1 cellular context compared by ENCODE assay signal in genomic region chr22:22123118-22123959, GRCh38.
A peak's percentile ranks its signal among the peaks of the same experiment; 100 is the strongest.
TF ChIP-seq lines count a peak whose summit lies in the region.

No MANE protein-coding gene starts in this region.

TF ChIP-seq in K562, 482 proteins besides CTCF, POLR2A, EP300 and RAD21 (continued from another document):
- TF ChIP-seq SMAD3 (CRISPR knock-in tag; conservative IDR thresholded peaks at IDR 0.05) = no peak
- no peak for TF ChIP-seq HDAC8 (tag; IDR thresholded peaks at IDR 0.05)
- TF ChIP-seq MTA1 (IDR thresholded peaks at IDR 0.05; ENCODE audit: borderline replicate concordance) = peak; percentile 2; the same call in 1 of the 2 replicates
- TF ChIP-seq ADNP (tag; IDR thresholded peaks at IDR 0.05) = no peak
- TF ChIP-seq ATF2 (CRISPR knock-in tag; IDR thresholded peaks at IDR 0.05) = no peak
- no peak for TF ChIP-seq SLC30A9 (CRISPR knock-in tag; IDR thresholded peaks at IDR 0.05)
- TF ChIP-seq XRCC4 (IDR thresholded peaks at IDR 0.05; ENCODE audit: extremely low read depth, insufficient read depth, insufficient read length) = no peak
- TF ChIP-seq TRIM28 (IDR thresholded peaks at IDR 0.05) = no peak
- TF ChIP-seq VEZF1 (CRISPR knock-in tag; IDR thresholded peaks at IDR 0.05) = no peak
- TF ChIP-seq MYNN (IDR thresholded peaks at IDR 0.05) = no peak
- no peak for TF ChIP-seq MYNN (CRISPR knock-in tag; IDR thresholded peaks at IDR 0.05)
- TF ChIP-seq TCF15 (CRISPR knock-in tag; IDR thresholded peaks at IDR 0.05) = no peak
- no peak for TF ChIP-seq TAF9B (IDR thresholded peaks at IDR 0.05; ENCODE audit: partially characterized antibody)
- peak; percentile 72; the same call in 1 of the 2 replicates for TF ChIP-seq GATAD2A (IDR thresholded peaks at IDR 0.05)
- no peak for TF ChIP-seq RFX7 (CRISPR knock-in tag; IDR thresholded peaks at IDR 0.05)
- no peak for TF ChIP-seq ZBTB49 (CRISPR knock-in tag; IDR thresholded peaks at IDR 0.05; ENCODE audit: borderline replicate concordance)
- TF ChIP-seq ZNF75A (CRISPR knock-in tag; IDR thresholded peaks at IDR 0.05) = no peak
- no peak for TF ChIP-seq NR2C1 (IDR thresholded peaks at IDR 0.05)
- no peak for TF ChIP-seq NR2C1 (tag; IDR thresholded peaks at IDR 0.05)
- TF ChIP-seq ZNF133 (CRISPR knock-in tag; IDR thresholded peaks at IDR 0.05) = no peak
- TF ChIP-seq ZMIZ1 (IDR thresholded peaks at IDR 0.05; ENCODE audit: low read depth in 2 of 2, low read length in 2 of 2) = no peak
- peak; percentile 8 for TF ChIP-seq NCOA4 (IDR thresholded peaks at IDR 0.05; ENCODE audit: partially characterized antibody)
- TF ChIP-seq FOS (IDR thresholded peaks at IDR 0.05; ENCODE audit: extremely low read depth, insufficient read length) = peak; percentile 55
- no peak for TF ChIP-seq SP1 (CRISPR knock-in tag; IDR thresholded peaks at IDR 0.05)
- no peak for TF ChIP-seq PHTF2 (CRISPR knock-in tag; IDR thresholded peaks at IDR 0.05)
- no peak for TF ChIP-seq TOE1 (IDR thresholded peaks at IDR 0.05; ENCODE audit: borderline replicate concordance)
- TF ChIP-seq TOE1 (CRISPR knock-in tag; IDR thresholded peaks at IDR 0.05; ENCODE audit: borderline replicate concordance, low read depth) = no peak
- no peak for TF ChIP-seq SUPT5H (IDR thresholded peaks at IDR 0.05)
- TF ChIP-seq FOXK2 (conservative IDR thresholded peaks at IDR 0.05 in 1 of 2, IDR thresholded peaks at IDR 0.05 in 1 of 2; ENCODE audit: low read depth in 2 of 2) = 0 out of 4 replicates have a peak, but pooled peaks have one; percentile 2 to 8
- TF ChIP-seq SMARCA5 (IDR thresholded peaks at IDR 0.05) = peak; percentile 5; the same call in 1 of the 2 replicates
- no peak for TF ChIP-seq RBM34 (IDR thresholded peaks at IDR 0.05; ENCODE audit: borderline replicate concordance, insufficient read depth, low read length)
- no peak for TF ChIP-seq NR0B1 (IDR thresholded peaks at IDR 0.05; ENCODE audit: partially characterized antibody)
- 0 out of 2 replicates have a peak, but pooled peaks have one; percentile 14 for TF ChIP-seq CHCHD3 (CRISPR knock-in tag; IDR thresholded peaks at IDR 0.05)
- TF ChIP-seq TBP (optimal IDR thresholded peaks at IDR 0.05; ENCODE audit: low read depth, low read length) = peak; percentile 54
- TF ChIP-seq EGR1 (conservative IDR thresholded peaks at IDR 0.05) = 0 out of 2 replicates have a peak, but pooled peaks have one; percentile 5
- peak; percentile 49; the same call in 1 of the 2 replicates for TF ChIP-seq LARP7 (IDR thresholded peaks at IDR 0.05)
- peak in 1 of 2 experiments; percentile 6; a peak in 1 of 4 replicates for TF ChIP-seq TRIM24 (IDR thresholded peaks at IDR 0.05)
- TF ChIP-seq TEAD4 (IDR thresholded peaks at IDR 0.05; ENCODE audit: low read length) = no peak
- 0 out of 2 replicates have a peak, but pooled peaks have one; percentile 28 for TF ChIP-seq TEAD4 (CRISPR knock-in tag; IDR thresholded peaks at IDR 0.05; ENCODE audit: borderline replicate concordance)
- peak; percentile 67; the same call in 1 of the 2 replicates for TF ChIP-seq GTF2A2 (tag; IDR thresholded peaks at IDR 0.05)
- TF ChIP-seq OTX1 (CRISPR knock-in tag; IDR thresholded peaks at IDR 0.05) = no peak; the same call in 1 of the 2 replicates
- TF ChIP-seq MCM5 (IDR thresholded peaks at IDR 0.05; ENCODE audit: low read depth) = no peak
- TF ChIP-seq ZNF184 (CRISPR knock-in tag; IDR thresholded peaks at IDR 0.05) = peak; percentile 43; the same call in 1 of the 2 replicates
- no peak for TF ChIP-seq ZNF24 (IDR thresholded peaks at IDR 0.05)
- TF ChIP-seq KDM2B (CRISPR knock-in tag; IDR thresholded peaks at IDR 0.05) = no peak
- TF ChIP-seq MYC (IDR thresholded peaks at IDR 0.05; ENCODE audit: low read depth, low read length) = peak; percentile 82
- no peak for TF ChIP-seq MYC (CRISPR knock-in tag; IDR thresholded peaks at IDR 0.05; ENCODE audit: borderline replicate concordance, low read depth)
- TF ChIP-seq CHD2 (IDR thresholded peaks at IDR 0.05; ENCODE audit: low read depth, low read length) = no peak
- TF ChIP-seq PRPF4 (IDR thresholded peaks at IDR 0.05; ENCODE audit: insufficient read depth, low read depth, low read length, poor library complexity, severe bottlenecking) = no peak
- no peak for TF ChIP-seq MECOM (CRISPR knock-in tag; IDR thresholded peaks at IDR 0.05)
- TF ChIP-seq POLR3G (IDR thresholded peaks at IDR 0.05; ENCODE audit: extremely low read depth, insufficient read length, insufficient replicate concordance) = no peak
- no peak for TF ChIP-seq TARDBP (IDR thresholded peaks at IDR 0.05)
- no peak for TF ChIP-seq MEF2A (IDR thresholded peaks at IDR 0.05; ENCODE audit: control insufficient read depth, low read depth, low read length)
- no peak for TF ChIP-seq DMBX1 (CRISPR knock-in tag; IDR thresholded peaks at IDR 0.05; ENCODE audit: borderline replicate concordance)
- TF ChIP-seq PHB2 (IDR thresholded peaks at IDR 0.05; ENCODE audit: low read depth) = peak; percentile 24; the same call in 1 of the 2 replicates
- no peak for TF ChIP-seq ZBTB33 (CRISPR knock-in tag; IDR thresholded peaks at IDR 0.05)
- 0 out of 2 replicates have a peak, but pooled peaks have one; percentile 17 for TF ChIP-seq STAG1 (CRISPR knock-in tag; IDR thresholded peaks at IDR 0.05; ENCODE audit: borderline replicate concordance)
